ENCODE assay signal across 2 cellular contexts in genomic region chr1:235932090-235932510, GRCh38.
TF ChIP-seq lines count a peak whose summit lies in the region.

No MANE protein-coding gene starts in this region.

TF ChIP-seq in liver, 16 proteins besides CTCF, POLR2A, EP300 and RAD21 (continued from another document):
- TF ChIP-seq, protein P1, sequence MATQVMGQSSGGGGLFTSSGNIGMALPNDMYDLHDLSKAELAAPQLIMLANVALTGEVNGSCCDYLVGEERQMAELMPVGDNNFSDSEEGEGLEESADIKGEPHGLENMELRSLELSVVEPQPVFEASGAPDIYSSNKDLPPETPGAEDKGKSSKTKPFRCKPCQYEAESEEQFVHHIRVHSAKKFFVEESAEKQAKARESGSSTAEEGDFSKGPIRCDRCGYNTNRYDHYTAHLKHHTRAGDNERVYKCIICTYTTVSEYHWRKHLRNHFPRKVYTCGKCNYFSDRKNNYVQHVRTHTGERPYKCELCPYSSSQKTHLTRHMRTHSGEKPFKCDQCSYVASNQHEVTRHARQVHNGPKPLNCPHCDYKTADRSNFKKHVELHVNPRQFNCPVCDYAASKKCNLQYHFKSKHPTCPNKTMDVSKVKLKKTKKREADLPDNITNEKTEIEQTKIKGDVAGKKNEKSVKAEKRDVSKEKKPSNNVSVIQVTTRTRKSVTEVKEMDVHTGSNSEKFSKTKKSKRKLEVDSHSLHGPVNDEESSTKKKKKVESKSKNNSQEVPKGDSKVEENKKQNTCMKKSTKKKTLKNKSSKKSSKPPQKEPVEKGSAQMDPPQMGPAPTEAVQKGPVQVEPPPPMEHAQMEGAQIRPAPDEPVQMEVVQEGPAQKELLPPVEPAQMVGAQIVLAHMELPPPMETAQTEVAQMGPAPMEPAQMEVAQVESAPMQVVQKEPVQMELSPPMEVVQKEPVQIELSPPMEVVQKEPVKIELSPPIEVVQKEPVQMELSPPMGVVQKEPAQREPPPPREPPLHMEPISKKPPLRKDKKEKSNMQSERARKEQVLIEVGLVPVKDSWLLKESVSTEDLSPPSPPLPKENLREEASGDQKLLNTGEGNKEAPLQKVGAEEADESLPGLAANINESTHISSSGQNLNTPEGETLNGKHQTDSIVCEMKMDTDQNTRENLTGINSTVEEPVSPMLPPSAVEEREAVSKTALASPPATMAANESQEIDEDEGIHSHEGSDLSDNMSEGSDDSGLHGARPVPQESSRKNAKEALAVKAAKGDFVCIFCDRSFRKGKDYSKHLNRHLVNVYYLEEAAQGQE (IDR thresholded peaks at IDR 0.05) = peak; percentile 73
- TF ChIP-seq HNF4A (conservative IDR thresholded peaks at IDR 0.05) (peak; percentile 69 to 85), NR2F2 (IDR thresholded peaks at IDR 0.05) (no peak), JUND (IDR thresholded peaks at IDR 0.05) (peak in 1 of 2 donors; percentile 78), TAF1 (conservative IDR thresholded peaks at IDR 0.05) (no peak), EGR1 (IDR thresholded peaks at IDR 0.05; ENCODE audit: low read depth in 2 of 2) (peak in 1 of 2 donors; percentile 31), MAX (IDR thresholded peaks at IDR 0.05) (peak; percentile 72), HNF4G (IDR thresholded peaks at IDR 0.05) (no peak), YY1 (IDR thresholded peaks at IDR 0.05) (peak; percentile 80)
- TF ChIP-seq, protein P2, sequence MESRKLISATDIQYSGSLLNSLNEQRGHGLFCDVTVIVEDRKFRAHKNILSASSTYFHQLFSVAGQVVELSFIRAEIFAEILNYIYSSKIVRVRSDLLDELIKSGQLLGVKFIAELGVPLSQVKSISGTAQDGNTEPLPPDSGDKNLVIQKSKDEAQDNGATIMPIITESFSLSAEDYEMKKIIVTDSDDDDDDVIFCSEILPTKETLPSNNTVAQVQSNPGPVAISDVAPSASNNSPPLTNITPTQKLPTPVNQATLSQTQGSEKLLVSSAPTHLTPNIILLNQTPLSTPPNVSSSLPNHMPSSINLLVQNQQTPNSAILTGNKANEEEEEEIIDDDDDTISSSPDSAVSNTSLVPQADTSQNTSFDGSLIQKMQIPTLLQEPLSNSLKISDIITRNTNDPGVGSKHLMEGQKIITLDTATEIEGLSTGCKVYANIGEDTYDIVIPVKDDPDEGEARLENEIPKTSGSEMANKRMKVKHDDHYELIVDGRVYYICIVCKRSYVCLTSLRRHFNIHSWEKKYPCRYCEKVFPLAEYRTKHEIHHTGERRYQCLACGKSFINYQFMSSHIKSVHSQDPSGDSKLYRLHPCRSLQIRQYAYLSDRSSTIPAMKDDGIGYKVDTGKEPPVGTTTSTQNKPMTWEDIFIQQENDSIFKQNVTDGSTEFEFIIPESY (IDR thresholded peaks at IDR 0.05) = peak; percentile 82
- TF ChIP-seq, protein P3, sequence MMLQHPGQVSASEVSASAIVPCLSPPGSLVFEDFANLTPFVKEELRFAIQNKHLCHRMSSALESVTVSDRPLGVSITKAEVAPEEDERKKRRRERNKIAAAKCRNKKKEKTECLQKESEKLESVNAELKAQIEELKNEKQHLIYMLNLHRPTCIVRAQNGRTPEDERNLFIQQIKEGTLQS (IDR thresholded peaks at IDR 0.05) = no peak

TF ChIP-seq in HepG2, 621 proteins besides CTCF, POLR2A, EP300 and RAD21 (continued from another document):
- TF ChIP-seq ZNF318 (CRISPR knock-in tag; IDR thresholded peaks at IDR 0.05) (no peak), ZNF775 (CRISPR knock-in tag; IDR thresholded peaks at IDR 0.05; ENCODE audit: borderline replicate concordance) (no peak), PAF1 (CRISPR knock-in tag; IDR thresholded peaks at IDR 0.05) (no peak), NR3C1 (CRISPR knock-in tag; IDR thresholded peaks at IDR 0.05) (no peak), REL (CRISPR knock-in tag; conservative IDR thresholded peaks at IDR 0.05) (no peak), KLF13 (CRISPR knock-in tag; IDR thresholded peaks at IDR 0.05) (no peak)
- TF ChIP-seq, protein P4, sequence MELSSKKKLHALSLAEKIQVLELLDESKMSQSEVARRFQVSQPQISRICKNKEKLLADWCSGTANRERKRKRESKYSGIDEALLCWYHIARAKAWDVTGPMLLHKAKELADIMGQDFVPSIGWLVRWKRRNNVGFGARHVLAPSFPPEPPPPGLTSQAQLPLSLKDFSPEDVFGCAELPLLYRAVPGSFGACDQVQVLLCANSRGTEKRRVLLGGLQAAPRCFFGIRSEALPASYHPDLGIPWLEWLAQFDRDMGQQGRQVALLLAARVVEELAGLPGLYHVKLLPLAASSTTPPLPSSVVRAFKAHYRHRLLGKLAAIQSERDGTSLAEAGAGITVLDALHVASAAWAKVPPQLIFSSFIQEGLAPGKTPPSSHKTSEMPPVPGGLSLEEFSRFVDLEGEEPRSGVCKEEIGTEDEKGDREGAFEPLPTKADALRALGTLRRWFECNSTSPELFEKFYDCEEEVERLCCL (CRISPR knock-in tag; IDR thresholded peaks at IDR 0.05; ENCODE audit: borderline replicate concordance) = no peak
TF ChIP-seq in HepG2: peak in this region for 0.
